Comparison of ENCODE assay signal across 25 cellular contexts in the genomic region with DNA sequence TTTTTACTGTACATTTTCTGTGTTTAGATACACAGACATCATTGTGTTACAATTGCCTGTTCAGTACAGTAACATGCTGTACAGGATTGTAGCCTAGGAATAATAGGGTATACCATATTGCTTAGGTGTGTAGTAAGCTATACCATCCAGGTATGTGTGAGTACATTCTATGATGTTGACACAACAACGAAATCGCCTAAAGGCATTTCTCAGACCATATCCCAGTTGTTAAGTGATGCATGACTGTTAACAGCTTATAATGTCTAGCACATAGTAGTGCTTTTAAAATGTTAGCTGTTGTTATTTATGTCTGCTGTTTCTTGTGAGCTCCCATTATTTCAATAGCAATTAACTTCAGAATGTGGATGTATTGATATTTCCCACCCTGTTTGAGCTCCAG. TPM values are rescaled to one million over a fixed set of nuclear protein-coding genes. Genes with fewer than 3 reads are reported as not detected.
"Had no signal": no experiment of that assay in that cellular context is flagged by ENCODE, and none has a peak within 500 bp of the region (broad histone marks: within the 10 kb centered on the region; RNA-seq: fewer than 3 reads in every experiment).

No MANE protein-coding gene starts in this region.

- H3K4me3 Mint-ChIP-seq: dendritic cell treated with granulocyte-macrophage colony-stimulating factor and Interleukin-4, amounts not matched to agents 40 ng/mL and 50 ng/mL, for 4 days; effector memory CD8-positive, alpha-beta T cell; endodermal cell; immature natural killer cell; memory B cell; naive thymus-derived CD4-positive, alpha-beta T cell had no signal

- H3K4me1 ChIP-seq: colonic mucosa, foreskin keratinocyte, lower lobe of right lung had no signal

- DNase-seq: colonic mucosa; cortex of kidney; effector CD8-positive, alpha-beta T cell; effector memory CD8-positive, alpha-beta T cell; endodermal cell; foreskin keratinocyte; heart left ventricle; hypothalamus; immature natural killer cell; islet precursor cell; kidney; kidney glomerular epithelial cell; left colon; left ventricle myocardium inferior; lower lobe of right lung; mesendoderm; midbrain; naive thymus-derived CD4-positive, alpha-beta T cell had no signal

- FAIRE-seq: endometrium had no signal

- H3K36me3 Mint-ChIP-seq: memory B cell; naive thymus-derived CD4-positive, alpha-beta T cell had no signal

- H3K9me3 Mint-ChIP-seq: dendritic cell treated with granulocyte-macrophage colony-stimulating factor and Interleukin-4, amounts not matched to agents 40 ng/mL and 50 ng/mL, for 4 days had no signal

- H3K4me2 ChIP-seq: hepatocyte had no signal

- H3K27ac ChIP-seq: colonic mucosa, esophagus muscularis mucosa, foreskin keratinocyte, gastroesophageal sphincter, heart left ventricle, hepatocyte, left ventricle myocardium inferior, lower lobe of right lung had no signal

- H3K27me3 ChIP-seq: colonic mucosa, esophagus muscularis mucosa, foreskin keratinocyte, gastroesophageal sphincter, hepatocyte had no signal

- H3K9me3 ChIP-seq: colonic mucosa, esophagus muscularis mucosa, gastroesophageal sphincter, heart left ventricle, left ventricle myocardium inferior, lower lobe of right lung had no signal

- H3K27ac Mint-ChIP-seq: dendritic cell treated with granulocyte-macrophage colony-stimulating factor and Interleukin-4, amounts not matched to agents 40 ng/mL and 50 ng/mL, for 4 days; effector memory CD8-positive, alpha-beta T cell; endodermal cell; immature natural killer cell; memory B cell; naive thymus-derived CD4-positive, alpha-beta T cell had no signal

- H3K36me3 ChIP-seq: colonic mucosa, esophagus muscularis mucosa, gastroesophageal sphincter, heart left ventricle, left ventricle myocardium inferior, lower lobe of right lung had no signal

- H2AFZ ChIP-seq: hepatocyte had no signal

- H3K4me3 ChIP-seq: colonic mucosa, esophagus muscularis mucosa, gastroesophageal sphincter, heart left ventricle, hepatocyte, left ventricle myocardium inferior, lower lobe of right lung had no signal

RNA-seq across cellular contexts. Expression of a gene that starts 4.5 kb away (rescaled TPM):
- total RNA-seq: mononuclear cell had no signal
- polyA plus RNA-seq: immature natural killer cell; naive thymus-derived CD4-positive, alpha-beta T cell had no signal
